6 cellular contexts compared by ENCODE assay signal in genomic region chr9:137606005-137606601, GRCh38. TPM values are rescaled to one million over a fixed set of nuclear protein-coding genes. Genes with fewer than 3 reads are reported as not detected.
DNase-seq lines count a peak whose midpoint lies in the region; ATAC-seq and TF ChIP-seq lines count a peak whose summit lies in the region.

No MANE protein-coding gene starts in this region.

- TF ChIP-seq CTCF in chondrocyte (IDR thresholded peaks at IDR 0.05) = no peak
- TF ChIP-seq CTCF in osteocyte (IDR thresholded peaks at IDR 0.05) = no peak

- ATAC-seq in GM19395 (IDR thresholded peaks at IDR 0.05; ENCODE audit: unreplicated experiment) (peak; percentile 37), HG03469 (IDR thresholded peaks at IDR 0.05; ENCODE audit: unreplicated experiment) (peak; percentile 15), GM18858 (IDR thresholded peaks at IDR 0.05; ENCODE audit: unreplicated experiment) (no peak)

- H3K27ac Mint-ChIP-seq in chondrocyte (ENCODE audit: unreplicated experiment) (no peak overlapping the region), osteocyte (ENCODE audit: unreplicated experiment) (no peak overlapping the region)

- H3K4me1 Mint-ChIP-seq in chondrocyte (ENCODE audit: low read depth) (peaks cover 21% of the 10 kb centered on the region), osteocyte (ENCODE audit: unreplicated experiment) (peaks cover 22% of the 10 kb centered on the region)

- H3K9me3 Mint-ChIP-seq in chondrocyte (ENCODE audit: low read depth) (no peaks in the 10 kb centered on the region), osteocyte (ENCODE audit: unreplicated experiment) (no peaks in the 10 kb centered on the region)

- H3K27me3 Mint-ChIP-seq in chondrocyte (ENCODE audit: low read depth) = no peaks in the 10 kb centered on the region
- no peaks in the 10 kb centered on the region for H3K27me3 Mint-ChIP-seq in osteocyte (ENCODE audit: unreplicated experiment)

- H3K36me3 Mint-ChIP-seq in chondrocyte (ENCODE audit: low read depth) (no peaks in the 10 kb centered on the region), osteocyte (ENCODE audit: unreplicated experiment) (no peaks in the 10 kb centered on the region)

- no peak for DNase-seq in chondrocyte (ENCODE audit: low spot score)
- no peak for DNase-seq in osteocyte (ENCODE audit: extremely low spot score, unreplicated experiment)
- no peak for DNase-seq in stimulated activated CD8-positive, alpha-beta memory T cell treated with anti-CD3 and anti-CD28 coated beads, Interleukin-4, amount 100 ng/mL, for 48 hours

- peak overlapping the region; percentile 66 for H3K4me3 Mint-ChIP-seq in chondrocyte (ENCODE audit: unreplicated experiment)
- H3K4me3 Mint-ChIP-seq in osteocyte (ENCODE audit: unreplicated experiment) = peak overlapping the region; percentile 70

RNA-seq across cellular contexts. Expression of gene ARRDC1, which starts 0.6 kb away (rescaled TPM):
- total RNA-seq in chondrocyte (24.5 to 27.3 TPM (median 27.2 TPM) in 3 replicates), osteocyte (28.7 and 30.2 TPM in 2 replicates)

RNA-seq across cellular contexts. Expression of gene EHMT1, which starts 12.7 kb away (rescaled TPM):
- 59.6 to 92.3 TPM (median 61.0 TPM) in 3 replicates for total RNA-seq in chondrocyte
- total RNA-seq in osteocyte = 88.6 and 93.3 TPM in 2 replicates

RNA-seq across cellular contexts. Expression of gene ZMYND19, which starts 15.8 kb away (rescaled TPM):
- total RNA-seq in chondrocyte = 32.5 to 34.8 TPM (median 33.0 TPM) in 3 replicates
- total RNA-seq in osteocyte = 30.3 and 31.4 TPM in 2 replicates

RNA-seq across cellular contexts. Expression of gene DPH7, which starts 27.4 kb away (rescaled TPM):
- total RNA-seq in chondrocyte (25.8 to 33.9 TPM (median 27.9 TPM) in 3 replicates), osteocyte (37.3 and 39.5 TPM in 2 replicates)

RNA-seq across cellular contexts. Expression of gene MRPL41, which starts 54.4 kb away (rescaled TPM):
- total RNA-seq in chondrocyte (50.6 to 55.4 TPM (median 53.5 TPM) in 3 replicates), osteocyte (51.9 and 53.8 TPM in 2 replicates)
